15 cellular contexts compared by ENCODE assay signal in genomic region chr12:67944093-67944492, GRCh38. TPM values are rescaled to one million over a fixed set of nuclear protein-coding genes. Genes with fewer than 3 reads are reported as not detected.
A peak's percentile ranks its signal among the peaks of the same experiment; 100 is the strongest.
DNase-seq lines count a peak whose midpoint lies in the region; ATAC-seq, FAIRE-seq and TF ChIP-seq lines count a peak whose summit lies in the region.
"Had no signal": no experiment of that assay in that cellular context is flagged by ENCODE, and none has a peak within 500 bp of the region (broad histone marks: within the 10 kb centered on the region; RNA-seq: fewer than 3 reads in every experiment).

No MANE protein-coding gene starts in this region.

- H3K27ac ChIP-seq in GM23338 (ENCODE audit: low read depth) (no peak overlapping the region), GM12878 (ENCODE audit: control insufficient read depth, insufficient read depth) (no peak overlapping the region), pancreas (no peak overlapping the region)
- H3K27ac ChIP-seq: C4-2B had no signal

- in situ Hi-C loops in GM12878 (cut with MboI), result loop anchor here (5.0 to 10.0 kb wide), 2 partner anchors 499 to 587 kb away; no protein-coding TSS in a partner anchor

- H3K4me1 Mint-ChIP-seq in GM23338, result peaks cover 26% of the 10 kb centered on the region
- peaks cover 7% of the 10 kb centered on the region for H3K4me1 Mint-ChIP-seq in stimulated activated memory B cell treated with anti-CD40 and anti-IgM and Interleukin-4, amounts not matched to agents 10 μg/mL and 1 μg/mL and 100 μg/mL, for 72 hours

- no peak overlapping the region for H3K4me3 Mint-ChIP-seq in GM23338
- H3K4me3 Mint-ChIP-seq in stimulated activated memory B cell treated with anti-CD40 and anti-IgM and Interleukin-4, amounts not matched to agents 10 μg/mL and 1 μg/mL and 100 μg/mL, for 72 hours, result no peak overlapping the region
- H3K4me3 Mint-ChIP-seq: CD4-positive, alpha-beta T cell; HFFc6 had no signal

- TF ChIP-seq EP300 in GM12878 (IDR thresholded peaks at IDR 0.05; ENCODE audit: borderline replicate concordance in 1 of 2, control insufficient read depth in 1 of 2, low read depth in 2 of 2, low read length in 2 of 2), result no peak

- peaks cover 3% of the 10 kb centered on the region for H3K27me3 Mint-ChIP-seq in GM23338 (ENCODE audit: insufficient read depth, low read depth, poor library complexity)
- no peaks in the 10 kb centered on the region for H3K27me3 Mint-ChIP-seq in stimulated activated memory B cell treated with anti-CD40 and anti-IgM and Interleukin-4, amounts not matched to agents 10 μg/mL and 1 μg/mL and 100 μg/mL, for 72 hours

- RAD21 ChIA-PET in GM12878 (lab: Charles Lee; ENCODE audit: unreplicated experiment), result interaction anchor here (1.7 to 3.9 kb wide), 2 partner anchors 291 to 590 kb away, joined by 4 to 63 read pairs; no protein-coding TSS in a partner anchor

- intact Hi-C loops in GM12878 (cut with micrococcal nuclease; ENCODE audit: unreplicated experiment), result no loop called here
- intact Hi-C loops in pancreas (cut with DNase I), result loop anchor here in 2 of 3 donors (5.0 to 10.0 kb wide), 2 partner anchors 587 to 589 kb away; no protein-coding TSS in a partner anchor

- H2AFZ ChIP-seq in GM23338 (0 out of 2 replicates have a peak overlapping the region, but pooled peaks have one; percentile 12), GM12878 (ENCODE audit: control insufficient read depth, low read depth, low read length) (no peak overlapping the region)

- TF ChIP-seq CTCF in GM23338 (conservative IDR thresholded peaks at IDR 0.05; ENCODE audit: low read depth in 2 of 2) (no peak), GM12878 (IDR thresholded peaks at IDR 0.05 in 2 of 3, conservative IDR thresholded peaks at IDR 0.05 in 1 of 3; ENCODE audit: control insufficient read depth in 2 of 3, extremely low read depth in 1 of 3, insufficient read depth in 1 of 3, low read depth in 3 of 3, low read length in 3 of 3) (no peak), pancreas (IDR thresholded peaks at IDR 0.05) (no peak)

- TF ChIP-seq RAD21 in GM12878 (IDR thresholded peaks at IDR 0.05; ENCODE audit: insufficient read depth, low read depth, low read length), result no peak

- H3K79me2 ChIP-seq in GM23338 (replicated peaks; ENCODE audit: insufficient read depth) (no peaks in the 10 kb centered on the region), GM12878 (ENCODE audit: control insufficient read depth, insufficient read depth, low read length) (no peaks in the 10 kb centered on the region)

- POLR2A ChIA-PET in GM12878 (lab: Charles Lee), result interaction anchor here (1.3 kb wide), 1 partner anchor 292 kb away, joined by 3 read pairs; no protein-coding TSS in a partner anchor

- H3K36me3 Mint-ChIP-seq in GM23338 (ENCODE audit: low read depth), result no peaks in the 10 kb centered on the region
- H3K36me3 Mint-ChIP-seq in stimulated activated memory B cell treated with anti-CD40 and anti-IgM and Interleukin-4, amounts not matched to agents 10 μg/mL and 1 μg/mL and 100 μg/mL, for 72 hours, result no peaks in the 10 kb centered on the region

- no peaks in the 10 kb centered on the region for H3F3A ChIP-seq in GM23338 (replicated peaks; ENCODE audit: low read depth)

- no peak for ATAC-seq in GM23338
- ATAC-seq in GM12878, result no peak
- no peak for ATAC-seq in pancreas
- ATAC-seq in stimulated activated memory B cell treated with anti-CD40 and anti-IgM and Interleukin-4, amounts not matched to agents 10 μg/mL and 1 μg/mL and 100 μg/mL, for 72 hours, result no peak

- H3K9me3 ChIP-seq in GM12878 (replicated peaks; ENCODE audit: control insufficient read depth, insufficient read depth, low read length) (no peaks in the 10 kb centered on the region), pancreas (no peaks in the 10 kb centered on the region)
- H3K9me3 ChIP-seq: Caco-2 had no signal

- no peak for FAIRE-seq in GM12878 (lab: Jason Lieb, UNC)
- FAIRE-seq in pancreas (lab: Jason Lieb, UNC), result peak; percentile 53
- FAIRE-seq in GM12891 (lab: Jason Lieb, UNC), result no peak
- FAIRE-seq: D721Med, G401.6 had no signal

- H3K36me3 ChIP-seq in GM23338 (ENCODE audit: insufficient read depth) (no peaks in the 10 kb centered on the region), GM12878 (ENCODE audit: control insufficient read depth in 2 of 2, insufficient read depth in 2 of 2, low read length in 1 of 2) (no peaks in the 10 kb centered on the region), pancreas (no peaks in the 10 kb centered on the region)

- SMC1A ChIA-PET in GM12878 (lab: Charles Lee; ENCODE audit: uncharacterized antibody, unreplicated experiment), result no interaction called here

- H3K9me2 ChIP-seq in GM23338 (ENCODE audit: insufficient read depth), result no peaks in the 10 kb centered on the region

- WGBS in GM12878 (ENCODE audit: insufficient coverage, insufficient replicate concordance, low lambda C conversion rate, missing lambda C conversion rate), result 67% methylated on average over 5 of the region's 5 CpGs
- 71 to 79% methylated on average over 5 of the region's 5 CpGs for WGBS in pancreas, 2 donors

- H3K4me1 ChIP-seq in GM23338 (ENCODE audit: insufficient read depth), result no peaks in the 10 kb centered on the region
- H3K4me1 ChIP-seq in GM12878 (ENCODE audit: control insufficient read depth, insufficient read depth, low read length), result no peaks in the 10 kb centered on the region
- peaks cover 4 to 9% (median 5%) of the 10 kb centered on the region in 3 donors for H3K4me1 ChIP-seq in pancreas

- TF ChIP-seq POLR2A in GM12878 (IDR thresholded peaks at IDR 0.05; ENCODE audit: low read depth, low read length) (no peak), GM12891 (IDR thresholded peaks at IDR 0.05; ENCODE audit: low read depth, low read length) (no peak)

- H3K27me3 ChIP-seq in GM23338 (ENCODE audit: insufficient read depth) (no peaks in the 10 kb centered on the region), GM12878 (replicated peaks in 1 of 2; ENCODE audit: control insufficient read depth in 2 of 2, insufficient read depth in 2 of 2, low read length in 1 of 2) (peaks cover 0 to 2% of the 10 kb centered on the region in 2 experiments; a peak in 2 of 4 replicates), pancreas (no peaks in the 10 kb centered on the region)

- no peak overlapping the region for H3K27ac Mint-ChIP-seq in GM23338
- H3K27ac Mint-ChIP-seq in stimulated activated memory B cell treated with anti-CD40 and anti-IgM and Interleukin-4, amounts not matched to agents 10 μg/mL and 1 μg/mL and 100 μg/mL, for 72 hours, result peak overlapping the region; percentile 57
- H3K27ac Mint-ChIP-seq: CD4-positive, alpha-beta T cell had no signal

- H3K4me2 ChIP-seq in GM23338 (no peak overlapping the region), GM12878 (ENCODE audit: control insufficient read depth, insufficient read depth) (no peak overlapping the region)

- DNase-seq in GM23338 (ENCODE audit: low spot score) (no peak), GM12878 (ENCODE audit: low read depth, low spot score) (no peak), pancreas (no peak), Kasumi-1 (lab: John Stamatoyannopoulos, UW) (no peak), GM12891 (ENCODE audit: insufficient read length, low spot score) (no peak)
- DNase-seq: ACHN, HFFc6 had no signal

- no peaks in the 10 kb centered on the region for H4K20me1 ChIP-seq in GM23338 (replicated peaks; ENCODE audit: insufficient read depth)
- no peaks in the 10 kb centered on the region for H4K20me1 ChIP-seq in GM12878 (ENCODE audit: control insufficient read depth, insufficient read depth)

- H3K9me3 Mint-ChIP-seq in GM23338, result no peaks in the 10 kb centered on the region
- H3K9me3 Mint-ChIP-seq in stimulated activated memory B cell treated with anti-CD40 and anti-IgM and Interleukin-4, amounts not matched to agents 10 μg/mL and 1 μg/mL and 100 μg/mL, for 72 hours, result no peaks in the 10 kb centered on the region
- H3K9me3 Mint-ChIP-seq: CD4-positive, alpha-beta T cell; HFFc6 had no signal

- H3K4me3 ChIP-seq in GM23338, result no peak overlapping the region
- no peak overlapping the region for H3K4me3 ChIP-seq in GM12878
- no peak overlapping the region for H3K4me3 ChIP-seq in pancreas

- H3K9ac ChIP-seq in GM12878 (ENCODE audit: control insufficient read depth, insufficient read depth, low read length), result no peak overlapping the region

- no TSS peak for BruUV-seq in GM12878 (replicated peaks; lab: Mats Ljungman, UMichigan)

- CTCF ChIA-PET in GM12878 (lab: Yijun Ruan, JAX), result interaction anchor here (0.7 to 6.9 kb wide), 6 partner anchors 9 to 587 kb away, joined by 3 to 115 read pairs (median 4); no protein-coding TSS in a partner anchor

TF ChIP-seq in GM23338, 12 proteins besides CTCF, POLR2A, EP300 and RAD21 (continues in another document):
- TF ChIP-seq POLR2AphosphoS5 (IDR thresholded peaks at IDR 0.05; ENCODE audit: low read depth), result no peak
- TF ChIP-seq CREB1 (CRISPR knock-in tag; IDR thresholded peaks at IDR 0.05; ENCODE audit: low read depth), result no peak

TF ChIP-seq in GM12878, 131 proteins besides CTCF, POLR2A, EP300 and RAD21 (continues in another document):
- TF ChIP-seq RAD51 (IDR thresholded peaks at IDR 0.05), result peak; percentile 75

TF ChIP-seq in GM12891, 5 proteins besides CTCF, POLR2A, EP300 and RAD21 (continues in another document):
- no peak for TF ChIP-seq POLR2AphosphoS5 (IDR thresholded peaks at IDR 0.05; ENCODE audit: low read depth, low read length)
- TF ChIP-seq SPI1 (IDR thresholded peaks at IDR 0.05; ENCODE audit: low read depth, low read length), result no peak
- TF ChIP-seq POU2F2 (IDR thresholded peaks at IDR 0.05; ENCODE audit: low read depth, low read length), result no peak
- no peak for TF ChIP-seq TAF1 (IDR thresholded peaks at IDR 0.05; ENCODE audit: low read depth, low read length)

RNA-seq across cellular contexts. Expression of gene IFNG-AS1, which starts 45.2 kb away (rescaled TPM):
- total RNA-seq in GM23338 (2014; rRNA removed; shearing (Covaris generic)), result not detected in 2 replicates
- not detected in 2 replicates for polyA plus RNA-seq in GM23338 (2016; fragmentation: Nextera tagmentation; extraction: Ambion mirVana)
- total RNA-seq in GM12878 (2013; cell fraction: nucleolus; rRNA removed), result 15.2 and 17.2 TPM in 2 replicates
- total RNA-seq in GM12878 (2014; rRNA removed), result 1.1 and 1.3 TPM in 2 replicates
- total RNA-seq in GM12878 (2014; rRNA removed; fragmentation: Illumina TruSeq; extraction: Trizol), result 1.9 and 2.5 TPM in 2 replicates
- 1.1 and 1.3 TPM in 2 replicates for total RNA-seq in GM12878 (2021)
- 1.5 TPM for polyA plus RNA-seq in GM12878 (2011; ENCODE audit: low read depth)
- polyA plus RNA-seq in GM12878 (2011; rRNA removed), result 1.9 and 3.0 TPM in 2 replicates
- 0.50 and 0.75 TPM in 2 replicates for polyA plus RNA-seq in GM12878 (2011; cell fraction: cytosol; rRNA removed)
- polyA plus RNA-seq in GM12878 (2011; cell fraction: nucleus; rRNA removed), result 2.1 and 3.7 TPM in 2 replicates
- polyA plus RNA-seq in GM12878 (2012), result 2.2 and 2.8 TPM in 2 replicates
- polyA plus RNA-seq in GM12878 (2014; fragmentation: Illumina TruSeq; extraction: Trizol), result 1.6 and 2.1 TPM in 2 replicates
- 1 to 10 TPM; 1.4 to 1.8 TPM for polyA plus RNA-seq in GM12878 (2014; fragmentation: Nextera tagmentation; extraction: Ambion mirVana)
- 0.72 and 1.0 TPM in 2 replicates for polyA plus RNA-seq in GM12878 (2014; rRNA removed)
- under 1 TPM; 0.40 to 0.89 TPM for polyA plus RNA-seq in GM12878 (2016; fragmentation: Nextera tagmentation; extraction: Ambion mirVana)
- 1.5 and 2.4 TPM in 2 replicates for polyA minus RNA-seq in GM12878 (2011; rRNA and poly(A)+ RNA removed)
- polyA minus RNA-seq in GM12878 (2011; cell fraction: cytosol; rRNA and poly(A)+ RNA removed), result 0.62 and 1.7 TPM in 2 replicates
- polyA minus RNA-seq in GM12878 (2011; cell fraction: nucleus; rRNA and poly(A)+ RNA removed), result 3.0 and 4.5 TPM in 2 replicates
- under 1 TPM in 2 of 6 donors, not detected in 4; 0.22 to 0.29 TPM for total RNA-seq in pancreas
- polyA plus RNA-seq in pancreas, result not detected
- polyA plus RNA-seq in GM12891 (2012; ENCODE audit: low read depth, missing spikeins), result 0.78 TPM
- total RNA-seq: Caco-2, H7, HFFc6 had no signal
- polyA plus RNA-seq: BJ had no signal
